ENCODE assay signal across 8 cellular contexts in the genomic region with DNA sequence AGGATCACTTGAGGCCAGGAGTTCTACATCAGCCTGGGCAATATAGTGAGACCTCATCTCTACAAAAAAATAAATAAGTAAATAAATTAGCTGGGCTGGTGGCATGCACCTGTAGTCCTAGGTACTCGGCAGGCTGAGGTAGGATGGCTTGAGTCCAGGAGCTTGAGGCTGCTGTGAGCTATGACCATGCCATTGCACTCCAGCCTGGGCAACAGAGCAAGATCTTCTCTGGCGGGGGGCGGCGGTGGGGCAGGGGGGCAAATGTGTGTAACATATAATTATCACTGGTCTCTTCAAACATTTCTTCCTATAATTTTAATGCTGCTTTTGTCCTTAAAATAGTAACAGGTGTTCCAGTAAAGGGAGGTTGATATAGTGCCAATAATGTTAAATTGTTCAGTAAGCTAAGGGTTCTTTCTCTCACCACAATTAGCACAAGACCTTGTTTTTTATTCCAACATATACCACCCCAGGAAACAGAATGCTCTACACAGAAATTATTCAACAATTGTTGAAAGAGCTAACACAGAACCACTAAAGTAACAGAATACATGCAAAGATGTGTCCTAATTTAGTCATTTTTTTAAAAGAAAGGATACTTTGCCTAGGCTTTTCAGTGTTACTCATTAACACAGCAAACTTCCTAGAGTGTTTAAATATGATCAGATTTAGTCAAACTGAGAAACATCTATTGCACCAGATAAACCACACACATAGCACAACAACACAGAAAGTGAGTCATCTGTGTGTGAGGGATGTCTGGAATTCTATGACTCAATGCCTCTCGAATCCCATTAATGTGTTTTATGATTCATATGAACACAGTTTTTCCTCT. TPM values are rescaled to one million over a fixed set of nuclear protein-coding genes. Genes with fewer than 3 reads are reported as not detected.
DNase-seq lines count a peak whose midpoint lies in the region; ATAC-seq and TF ChIP-seq lines count a peak whose summit lies in the region.

No MANE protein-coding gene starts in this region.

- H3K79me1 ChIP-seq in neuronal stem cell (ENCODE audit: low read depth, low read length): no peaks in the 10 kb centered on the region

- no peak overlapping the region for H3K4me3 ChIP-seq in heart left ventricle
- H3K4me3 ChIP-seq in choroid plexus epithelial cell (ENCODE audit: low read depth, low read length): no peak overlapping the region
- no peak overlapping the region for H3K4me3 ChIP-seq in neuronal stem cell (ENCODE audit: low read length in 2 of 2)

- H2AFZ ChIP-seq in neuronal stem cell (ENCODE audit: low read length): no peak overlapping the region

- ATAC-seq in heart left ventricle (peak; percentile 46 to 96 (median 82)), HG02840 (IDR thresholded peaks at IDR 0.05; ENCODE audit: low FRiP score, unreplicated experiment) (peak; percentile 70), omental fat pad (ENCODE audit: low FRiP score) (peak; percentile 93)

- H2BK5ac ChIP-seq in neuronal stem cell (ENCODE audit: low read length): no peak overlapping the region

- no peak overlapping the region for H4K8ac ChIP-seq in neuronal stem cell (ENCODE audit: low read depth, low read length)

- DNase-seq in heart left ventricle: peak in 1 of 5 donors; percentile 17
- no peak for DNase-seq in cardiac septum (ENCODE audit: low spot score)
- DNase-seq in NCI-H748 (lab: John Stamatoyannopoulos, UW; ENCODE audit: unreplicated experiment): peak; percentile 45
- peak; percentile 97 for DNase-seq in choroid plexus epithelial cell (ENCODE audit: low read depth)
- no peak for DNase-seq in omental fat pad (ENCODE audit: low spot score)
- DNase-seq in HK-2 (ENCODE audit: unreplicated experiment): no peak
- no peak for DNase-seq in neuronal stem cell (ENCODE audit: low spot score)

- no peak overlapping the region for H3K9ac ChIP-seq in neuronal stem cell (ENCODE audit: low read depth, low read length, poor library complexity)

- H3K9me3 ChIP-seq in heart left ventricle (no peaks in the 10 kb centered on the region), neuronal stem cell (replicated peaks in 1 of 2; ENCODE audit: control insufficient read depth in 2 of 2, insufficient read depth in 1 of 2, low read depth in 1 of 2, low read length in 2 of 2) (no peaks in the 10 kb centered on the region)

- intact Hi-C loops in heart left ventricle (cut with DNase I): no loop called here
- intact Hi-C loops in cardiac septum (cut with DNase I): no loop called here

- no peak overlapping the region for H3K4me2 ChIP-seq in neuronal stem cell (ENCODE audit: insufficient read depth, low read length, poor library complexity, severe bottlenecking)

- no peak overlapping the region for H3K18ac ChIP-seq in neuronal stem cell (ENCODE audit: low read length)

- H3K14ac ChIP-seq in neuronal stem cell (ENCODE audit: low read length): no peak overlapping the region

- H3K4ac ChIP-seq in neuronal stem cell (ENCODE audit: low read length): no peak overlapping the region

- no peak overlapping the region for H2BK120ac ChIP-seq in neuronal stem cell (ENCODE audit: low read depth, low read length)

- H3K4me1 ChIP-seq in heart left ventricle (peaks cover 0 to 15% (median 8%) of the 10 kb centered on the region in 12 donors), neuronal stem cell (ENCODE audit: control insufficient read depth in 2 of 2, insufficient read depth in 1 of 2, low read depth in 1 of 2, low read length in 2 of 2) (peaks cover 0 to 4% of the 10 kb centered on the region in 2 donors)

- no peak overlapping the region for H4K91ac ChIP-seq in neuronal stem cell (ENCODE audit: low read depth, low read length, poor library complexity)

- H2BK12ac ChIP-seq in neuronal stem cell (ENCODE audit: low read length): no peak overlapping the region

- H3K27ac ChIP-seq in heart left ventricle (peak overlapping the region in 2 of 12 donors; percentile 22 to 44), neuronal stem cell (replicated peaks; ENCODE audit: low read length) (no peak overlapping the region)

- no peak overlapping the region for H3K23ac ChIP-seq in neuronal stem cell (ENCODE audit: low read depth, low read length, poor library complexity)

- H2AK5ac ChIP-seq in neuronal stem cell (ENCODE audit: low read depth, low read length): no peak overlapping the region

- H3K27me3 ChIP-seq in heart left ventricle (no peaks in the 10 kb centered on the region), neuronal stem cell (ENCODE audit: control insufficient read depth in 3 of 3, insufficient read depth in 3 of 3, low read depth in 1 of 3, low read length in 3 of 3) (no peaks in the 10 kb centered on the region)

- H3K36me3 ChIP-seq in heart left ventricle (peaks cover 0 to 20% (median 0%) of the 10 kb centered on the region in 9 donors), neuronal stem cell (replicated peaks in 1 of 2; ENCODE audit: control insufficient read depth in 2 of 2, insufficient read depth in 2 of 2, low read length in 2 of 2) (peaks cover 0 to 23% of the 10 kb centered on the region in 2 donors)

- WGBS in heart left ventricle, 4 donors: 81 to 84% (median 83%) methylated on average over 5 of the region's 5 CpGs
- WGBS in neuronal stem cell (ENCODE audit: extremely low coverage in 2 of 2, insufficient read length in 2 of 2, insufficient replicate concordance in 1 of 2), 2 donors: no CpG with 5 or more reads among the region's 5 CpGs

- H2BK15ac ChIP-seq in neuronal stem cell (ENCODE audit: low read length): no peak overlapping the region

- TF ChIP-seq POLR2A in heart left ventricle (IDR thresholded peaks at IDR 0.05): no peak

- TF ChIP-seq CTCF in heart left ventricle (IDR thresholded peaks at IDR 0.05) (no peak), choroid plexus epithelial cell (conservative IDR thresholded peaks at IDR 0.05; ENCODE audit: low read depth, low read length) (no peak), omental fat pad (IDR thresholded peaks at IDR 0.05) (no peak)

RNA-seq across cellular contexts. Expression of gene ANKRD28, which starts 29.1 kb away (rescaled TPM):
- 10 to 100 TPM; 20.9 to 32.1 (median 24.6) TPM for total RNA-seq in heart left ventricle
- polyA plus RNA-seq in heart left ventricle: 10 to 100 TPM in 1 of 2 donors, 1 to 10 TPM in 1; 4.9 to 15.1 TPM
- 23.5 TPM for total RNA-seq in cardiac septum
- total RNA-seq in omental fat pad: 100 to 1,000 TPM in 1 of 4 donors, 10 to 100 TPM in 3; 47.6 to 197 (median 59.5) TPM
- 11.7 TPM for polyA plus RNA-seq in neuronal stem cell (2013, experiment 1 of 2)
- 11.4 TPM for polyA plus RNA-seq in neuronal stem cell (2013, experiment 2 of 2)

Comparison
In these comparisons a context has a peak if more than half of its experiments do, and no peak if none do; other contexts are left out.
1. DNase-seq: peak in NCI-H748 (single experiment) and choroid plexus epithelial cell (single experiment); none in cardiac septum (single experiment), omental fat pad (single experiment), HK-2 (single experiment) and neuronal stem cell (single experiment).
2. Peak in every context shown above with its lines, with median percentiles within 50 percentile points of each other: ATAC-seq.